ENCODE assay signal across 8 cellular contexts in genomic region chr14:61444215-61444768, GRCh38.
A peak's percentile ranks its signal among the peaks of the same experiment; 100 is the strongest.
DNase-seq lines count a peak whose midpoint lies in the region; ATAC-seq and TF ChIP-seq lines count a peak whose summit lies in the region.

No MANE protein-coding gene starts in this region.

- H3K9me3 ChIP-seq in lung (ENCODE audit: control insufficient read depth in 2 of 2, insufficient read depth in 1 of 2, low read length in 1 of 2) = no peaks in the 10 kb centered on the region

- H3K27me3 ChIP-seq in lung (ENCODE audit: control insufficient read depth, insufficient read depth) = no peaks in the 10 kb centered on the region

- no peak for TF ChIP-seq CTCF in lung (IDR thresholded peaks at IDR 0.05; ENCODE audit: control extremely low read depth, extremely low read depth)

- DNase-seq in GM19238 (ENCODE audit: insufficient read length, low spot score) = peak; percentile 14
- peak; percentile 25 to 28 for DNase-seq in activated CD4-positive, alpha-beta T cell treated with anti-CD3 and anti-CD28 coated beads for 24 hours (ENCODE audit: low read depth in 2 of 2)
- DNase-seq in lung (ENCODE audit: low spot score) = peak; percentile 39
- no peak for DNase-seq in cerebellum (ENCODE audit: low spot score)
- DNase-seq in DMS114 treated with DMSO at 0.1 percent for 48 hours (lab: John Stamatoyannopoulos, UW; ENCODE audit: unreplicated experiment) = no peak
- no peak for DNase-seq in cortex of kidney (lab: John Stamatoyannopoulos, UW)
- DNase-seq in substantia nigra (lab: John Stamatoyannopoulos, UW) = no peak

- ATAC-seq in HG03108 (IDR thresholded peaks at IDR 0.05; ENCODE audit: unreplicated experiment) (peak; percentile 84), lung (ENCODE audit: insufficient read depth, low FRiP score) (peak; percentile 73)

- H3K27ac ChIP-seq in lung (ENCODE audit: low read depth in 1 of 2, low read length in 1 of 2) = no peak overlapping the region
- H3K27ac ChIP-seq in substantia nigra (ENCODE audit: low read depth, low read length, poor library complexity, severe bottlenecking) = no peak overlapping the region

- 40 to 43% methylated on average over 5 of the region's 5 CpGs for WGBS in lung, 2 donors

- H3K4me1 ChIP-seq in lung (ENCODE audit: control insufficient read depth in 2 of 2, insufficient read depth in 2 of 2, low read length in 2 of 2) = peaks cover 11 to 17% of the 10 kb centered on the region in 2 donors

- peaks cover 0 to 3% of the 10 kb centered on the region in 2 donors for H3K36me3 ChIP-seq in lung (ENCODE audit: control insufficient read depth in 2 of 2, insufficient read depth in 2 of 2, low read length in 2 of 2)

- H3K4me3 ChIP-seq in lung = no peak overlapping the region

Comparison
In these comparisons a context has a peak if more than half of its experiments do, and no peak if none do; other contexts are left out.
1. DNase-seq: peak in GM19238 (single experiment), activated CD4-positive, alpha-beta T cell treated with anti-CD3 and anti-CD28 coated beads for 24 hours (2 of 2) and lung (single experiment); none in cerebellum (single experiment), DMS114 treated with DMSO at 0.1 percent for 48 hours (single experiment), cortex of kidney (single experiment) and substantia nigra (0 of 49).